8 cellular contexts compared by ENCODE assay signal in genomic region chr5:372911-373709, GRCh38. TPM values are rescaled to one million over a fixed set of nuclear protein-coding genes. Genes with fewer than 3 reads are reported as not detected.
DNase-seq lines count a peak whose midpoint lies in the region; ATAC-seq, FAIRE-seq and TF ChIP-seq lines count a peak whose summit lies in the region.

No MANE protein-coding gene starts in this region.

- H3K36me3 ChIP-seq in NT2/D1 (ENCODE audit: insufficient read depth, insufficient read length, low read length) (no peaks in the 10 kb centered on the region), thymus (ENCODE audit: control insufficient read depth, insufficient read depth) (no peaks in the 10 kb centered on the region)

- peak overlapping the region; percentile 42 for H3K9ac ChIP-seq in NT2/D1 (ENCODE audit: insufficient read length, low read depth)

- H3K27me3 Mint-ChIP-seq in glutamatergic neuron (ENCODE audit: unreplicated experiment): peaks cover 11% of the 10 kb centered on the region

- H3K36me3 Mint-ChIP-seq in glutamatergic neuron (ENCODE audit: unreplicated experiment): no peaks in the 10 kb centered on the region

- no peak overlapping the region for H3K4me3 Mint-ChIP-seq in glutamatergic neuron (ENCODE audit: unreplicated experiment)

- peaks cover 4% of the 10 kb centered on the region for H3K9me3 Mint-ChIP-seq in glutamatergic neuron (ENCODE audit: unreplicated experiment)

- H3K27me3 ChIP-seq in NT2/D1 (ENCODE audit: insufficient read depth, insufficient read length) (peaks cover 29% of the 10 kb centered on the region), thymus (ENCODE audit: control insufficient read depth, insufficient read depth) (peaks cover 17% of the 10 kb centered on the region)

- no peak for TF ChIP-seq CTCF in glutamatergic neuron (IDR thresholded peaks at IDR 0.05; ENCODE audit: partially characterized antibody, unreplicated experiment)

- peaks cover 6% of the 10 kb centered on the region for H3K4me1 Mint-ChIP-seq in glutamatergic neuron (ENCODE audit: low read depth, unreplicated experiment)

- FAIRE-seq in frontal cortex (lab: Jason Lieb, UNC): no peak

- peak; percentile 32 for DNase-seq in EH (ENCODE audit: low read depth)
- no peak for DNase-seq in NT2/D1 (ENCODE audit: low read depth, low spot score)
- peak; percentile 16 for DNase-seq in glutamatergic neuron
- DNase-seq in frontal cortex (ENCODE audit: low spot score in 2 of 2): no peak

- H3K4me3 ChIP-seq in NT2/D1 (ENCODE audit: insufficient read length, low read depth) (peak overlapping the region; percentile 6), thymus (ENCODE audit: low read length) (peak overlapping the region; percentile 37)

- H3K27ac Mint-ChIP-seq in glutamatergic neuron (ENCODE audit: unreplicated experiment): no peak overlapping the region

- H3K4me1 ChIP-seq in NT2/D1 (ENCODE audit: insufficient read depth, insufficient read length) (peaks cover 26% of the 10 kb centered on the region), thymus (ENCODE audit: control insufficient read depth, insufficient read depth, low read length) (peaks cover 7% of the 10 kb centered on the region)

- H3K27ac ChIP-seq in thymus (ENCODE audit: low read depth): no peak overlapping the region

- H3K9me3 ChIP-seq in NT2/D1 (ENCODE audit: insufficient read depth, low read length) (no peaks in the 10 kb centered on the region), thymus (ENCODE audit: control insufficient read depth) (no peaks in the 10 kb centered on the region)

- WGBS in thymus: 73% methylated on average over 27 of the region's 27 CpGs

- ATAC-seq in GM21723 (IDR thresholded peaks at IDR 0.05; ENCODE audit: unreplicated experiment): peak; percentile 5
- ATAC-seq in GM18858 (IDR thresholded peaks at IDR 0.05; ENCODE audit: unreplicated experiment): no peak
- ATAC-seq in GM21515 (IDR thresholded peaks at IDR 0.05; ENCODE audit: unreplicated experiment): no peak

RNA-seq across cellular contexts. Expression of gene AHRR, which starts 51.6 kb away (rescaled TPM):
- total RNA-seq in glutamatergic neuron (ENCODE audit: unreplicated experiment) (2.0 TPM), frontal cortex (1.2 TPM)
- 0.34 TPM for polyA plus RNA-seq in thymus

Comparison
In these comparisons a context has a peak if more than half of its experiments do, and no peak if none do; other contexts are left out.
1. DNase-seq: peak in EH (single experiment) and glutamatergic neuron (single experiment); none in NT2/D1 (single experiment) and frontal cortex (0 of 2).